In the genomic region with DNA sequence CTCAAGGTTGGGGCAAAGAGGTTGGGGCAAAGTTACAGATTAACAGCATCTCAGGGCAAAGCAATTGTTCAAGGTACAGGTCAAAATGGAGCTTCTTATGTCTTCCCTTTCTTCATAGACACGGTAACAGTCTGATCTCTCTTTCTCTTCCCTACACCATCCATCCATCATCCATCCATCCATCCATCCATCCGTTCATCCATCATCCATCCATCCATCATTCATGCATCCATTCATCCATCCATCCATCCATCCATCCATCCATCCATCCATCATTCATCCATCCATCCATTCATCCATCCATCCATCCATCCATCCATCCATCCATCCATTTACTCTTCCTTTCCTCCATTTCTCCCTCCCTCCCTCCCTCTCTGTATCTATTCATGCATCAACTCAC, we compare ENCODE assay signal across 2 cellular contexts. TPM values are rescaled to one million over a fixed set of nuclear protein-coding genes. Genes with fewer than 3 reads are reported as not detected.
"Had no signal": no experiment of that assay in that cellular context is flagged by ENCODE, and none has a peak within 500 bp of the region (broad histone marks: within the 10 kb centered on the region; RNA-seq: fewer than 3 reads in every experiment).

No MANE protein-coding gene starts in this region.

RNA-seq across cellular contexts. Expression of a gene that starts 37.2 kb away (rescaled TPM):
- total RNA-seq: G401, GM12878 had no signal
- polyA plus RNA-seq: GM12878 had no signal
